Comparison of ENCODE assay signal across 23 cellular contexts in the genomic region with DNA sequence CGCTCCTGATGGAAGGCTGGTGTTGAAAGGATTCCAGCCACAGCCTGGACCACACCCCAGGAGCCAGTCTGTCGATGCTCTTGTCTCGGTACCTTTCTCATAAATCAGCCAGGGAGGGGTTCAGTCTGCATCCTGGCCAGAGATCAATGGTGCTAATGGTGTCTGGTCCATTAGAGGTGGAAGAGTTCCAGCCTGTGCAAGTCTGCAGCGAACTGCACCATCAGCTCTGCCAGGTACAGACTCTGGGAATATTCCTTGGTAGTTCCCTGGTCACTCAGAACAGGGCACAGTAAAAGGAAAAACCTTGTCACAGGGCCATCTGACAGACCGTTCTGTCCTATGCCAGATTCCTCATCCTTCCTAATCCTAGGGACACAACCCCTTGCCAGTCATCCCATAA.
A peak's percentile ranks its signal among the peaks of the same experiment; 100 is the strongest.
DNase-seq lines count a peak whose midpoint lies in the region; ATAC-seq and TF ChIP-seq lines count a peak whose summit lies in the region.
"Had no signal": no experiment of that assay in that cellular context is flagged by ENCODE, and none has a peak within 500 bp of the region (broad histone marks: within the 10 kb centered on the region; RNA-seq: fewer than 3 reads in every experiment).

No MANE protein-coding gene starts in this region.

- intact Hi-C loops in lower leg skin (cut with DNase I; ENCODE audit: low total_unique reads) = no loop called here

- TF ChIP-seq POLR2A in lower leg skin (IDR thresholded peaks at IDR 0.05) = no peak

- in situ Hi-C loops in G401 (cut with HindIII; ENCODE audit: low sequenced_read_pairs) = no loop called here

- 60 to 63% methylated on average over 5 of the region's 5 CpGs for WGBS in lower leg skin, 2 donors

- H3K27ac ChIP-seq in foreskin keratinocyte = peak overlapping the region; percentile 67
- H3K27ac ChIP-seq: BLaER1 treated with 17β-estradiol and CSF1 and Interleukin-3, amounts not matched to agents 10 nM and 100 nM had no signal

- ATAC-seq in foreskin keratinocyte (no peak), GM21526 (IDR thresholded peaks at IDR 0.05; ENCODE audit: low FRiP score, unreplicated experiment) (no peak), HG02885 (IDR thresholded peaks at IDR 0.05; ENCODE audit: poor library complexity, unreplicated experiment) (no peak)
- ATAC-seq: A549 had no signal

- TF ChIP-seq CTCF in foreskin keratinocyte (conservative IDR thresholded peaks at IDR 0.05) (no peak), lower leg skin (IDR thresholded peaks at IDR 0.05) (no peak)

- no peaks in the 10 kb centered on the region for H3K27me3 ChIP-seq in foreskin keratinocyte
- H3K27me3 ChIP-seq: BE2C; BLaER1 treated with 17β-estradiol and CSF1 and Interleukin-3, amounts not matched to agents 10 nM and 100 nM had no signal

- DNase-seq in G401 (ENCODE audit: low spot score) = peak; percentile 91
- peak; percentile 58 to 86 for DNase-seq in NCI-H446 (lab: John Stamatoyannopoulos, UW)
- DNase-seq in cerebellar cortex (ENCODE audit: low spot score) = peak; percentile 89
- no peak for DNase-seq in foreskin keratinocyte
- no peak for DNase-seq in lower leg skin (ENCODE audit: low spot score in 2 of 2)
- no peak for DNase-seq in NCI-H345 treated with DMSO at 0.1 percent for 48 hours (lab: John Stamatoyannopoulos, UW; ENCODE audit: unreplicated experiment)
- DNase-seq: 8988T; ACHN; AML-193; BE2C; Calu3; CD4-positive, alpha-beta T cell; CD8-positive, alpha-beta memory T cell; COR-L47; DMS79; GF-D8; GOT3; HFFc6 had no signal

- H3K4me3 ChIP-seq in lower leg skin (ENCODE audit: low read depth, poor library complexity, severe bottlenecking) = no peak overlapping the region
- H3K4me3 ChIP-seq: A549; BLaER1 treated with 17β-estradiol and CSF1 and Interleukin-3, amounts not matched to agents 10 nM and 100 nM; HAP-1 had no signal

- H3K4me1 ChIP-seq in foreskin keratinocyte = peaks cover 17% of the 10 kb centered on the region
- H3K4me1 ChIP-seq: A549, BE2C, HAP-1 had no signal

Comparison
In these comparisons a context has a peak if more than half of its experiments do, and no peak if none do; other contexts are left out.
1. DNase-seq: peak in G401 (single experiment), NCI-H446 (2 of 2) and cerebellar cortex (single experiment); none in foreskin keratinocyte (0 of 2), lower leg skin (0 of 2) and NCI-H345 treated with DMSO at 0.1 percent for 48 hours (single experiment).